Comparison of ENCODE assay signal across 8 cellular contexts in the genomic region with DNA sequence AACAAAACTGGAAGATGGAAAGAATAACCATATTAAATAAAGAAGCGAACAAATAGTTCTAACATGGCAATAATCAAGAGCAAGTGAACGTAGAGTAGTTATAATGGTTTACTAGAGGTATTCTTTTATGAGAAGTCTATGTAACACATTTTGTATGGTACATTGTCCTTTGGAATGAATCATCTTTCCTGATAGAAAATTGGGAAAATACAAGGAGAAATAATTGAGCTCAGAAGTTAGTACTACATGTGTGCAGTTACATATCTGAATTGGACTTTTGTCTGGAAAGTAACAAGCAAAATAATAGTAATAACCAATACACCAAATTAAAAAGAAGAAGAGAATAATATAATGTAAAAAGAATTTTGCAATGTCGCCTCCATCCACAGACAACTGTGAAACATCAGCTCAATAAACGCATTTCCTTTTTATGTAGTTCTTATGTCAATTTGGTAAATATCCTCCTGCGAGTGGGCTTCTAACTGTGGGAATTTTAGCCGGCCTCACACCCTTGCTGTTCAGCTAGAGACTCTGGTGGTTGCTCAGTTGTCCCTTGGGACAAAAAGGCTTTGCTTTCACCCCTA. TPM values are rescaled to one million over a fixed set of nuclear protein-coding genes. Genes with fewer than 3 reads are reported as not detected.
DNase-seq lines count a peak whose midpoint lies in the region; ATAC-seq, FAIRE-seq and TF ChIP-seq lines count a peak whose summit lies in the region.

No MANE protein-coding gene starts in this region.

- intact Hi-C loops in natural killer cell (cut with micrococcal nuclease), result loop anchor here (1.0 to 5.0 kb wide), 4 partner anchors 11 to 118 kb away; no protein-coding TSS in a partner anchor

- H3K27me3 Mint-ChIP-seq in brain, result peaks cover 27% of the 10 kb centered on the region
- no peaks in the 10 kb centered on the region for H3K27me3 Mint-ChIP-seq in natural killer cell (ENCODE audit: low read depth in 2 of 2)

- H3K36me3 Mint-ChIP-seq in brain (peaks cover 40% of the 10 kb centered on the region), natural killer cell (peaks cover 4% of the 10 kb centered on the region)

- in situ Hi-C loops in GM13977 (cut with MboI; ENCODE audit: low pct_unique_long_range_greater_than_20kb, low sequenced_read_pairs, unreplicated experiment) (no loop called here), GM13976 (cut with MboI; ENCODE audit: low sequenced_read_pairs, unreplicated experiment) (no loop called here)

- H3K4me1 Mint-ChIP-seq in brain, result peaks cover 61% of the 10 kb centered on the region
- peaks cover 19 to 22% of the 10 kb centered on the region in 2 donors for H3K4me1 Mint-ChIP-seq in natural killer cell

- H3K9me3 Mint-ChIP-seq in brain, result peaks cover 0 to 13% (median 3%) of the 10 kb centered on the region in 5 experiments
- no peaks in the 10 kb centered on the region for H3K9me3 Mint-ChIP-seq in natural killer cell

- peak overlapping the region; percentile 97 to 100 (median 100) for H3K27ac Mint-ChIP-seq in brain
- H3K27ac Mint-ChIP-seq in natural killer cell, result peak overlapping the region; percentile 96

- FAIRE-seq in GM12891 (lab: Jason Lieb, UNC) (no peak), GM12892 (lab: Jason Lieb, UNC) (no peak)

- H3K4me3 Mint-ChIP-seq in brain (peak overlapping the region; percentile 91 to 99 (median 98)), natural killer cell (peak overlapping the region; percentile 62)

- DNase-seq in AG10803 (ENCODE audit: low read depth) (no peak), natural killer cell (no peak), GM12891 (ENCODE audit: insufficient read length, low spot score) (no peak), GM13977 (ENCODE audit: low spot score) (no peak), GM13976 (ENCODE audit: low spot score) (no peak), GM12892 (ENCODE audit: insufficient read length) (no peak)
- DNase-seq in Jurkat, Clone E6-1 (ENCODE audit: low read depth, low spot score), result no peak

- TF ChIP-seq CTCF in AG10803 (conservative IDR thresholded peaks at IDR 0.05; ENCODE audit: low read length) (no peak), brain (conservative IDR thresholded peaks at IDR 0.05) (no peak), natural killer cell (IDR thresholded peaks at IDR 0.05) (no peak), GM13977 (IDR thresholded peaks at IDR 0.05; ENCODE audit: extremely low read depth, insufficient read depth, missing control alignments) (no peak), GM13976 (IDR thresholded peaks at IDR 0.05; ENCODE audit: borderline replicate concordance, control extremely low read depth, extremely low read depth, insufficient read depth, missing control alignments) (no peak)

- H3K4me3 ChIP-seq in AG10803 (ENCODE audit: low read length), result peak overlapping the region; percentile 91
- H3K4me3 ChIP-seq in Jurkat, Clone E6-1 (ENCODE audit: low read length), result peak overlapping the region; percentile 85

- ATAC-seq in natural killer cell, result no peak

- TF ChIP-seq POLR2A in GM12891 (IDR thresholded peaks at IDR 0.05; ENCODE audit: low read depth, low read length), result no peak
- TF ChIP-seq POLR2A in GM12892 (IDR thresholded peaks at IDR 0.05; ENCODE audit: low read depth, low read length), result no peak

TF ChIP-seq in GM12891, 5 proteins besides CTCF, POLR2A, EP300 and RAD21:
- no peak for TF ChIP-seq TAF1 (IDR thresholded peaks at IDR 0.05; ENCODE audit: low read depth, low read length)
- no peak for TF ChIP-seq SPI1 (IDR thresholded peaks at IDR 0.05; ENCODE audit: low read depth, low read length)
- no peak for TF ChIP-seq PAX5 (IDR thresholded peaks at IDR 0.05; ENCODE audit: insufficient read depth, low read length, severe bottlenecking)
- TF ChIP-seq POU2F2 (IDR thresholded peaks at IDR 0.05; ENCODE audit: low read depth, low read length), result no peak
- TF ChIP-seq POLR2AphosphoS5 (IDR thresholded peaks at IDR 0.05; ENCODE audit: low read depth, low read length), result no peak
TF ChIP-seq in GM12891: peak in this region for 0.

RNA-seq across cellular contexts. Expression of gene TUBA1A, which starts 0.9 kb away (rescaled TPM):
- 179 TPM for polyA plus RNA-seq in Jurkat, Clone E6-1 (2012; ENCODE audit: insufficient read depth, insufficient read length)
- 7,715 TPM for polyA plus RNA-seq in brain (ENCODE audit: insufficient read depth, low read depth, low replicate concordance)
- 100 to 1,000 TPM; 129 to 403 (median 182) TPM for total RNA-seq in natural killer cell
- polyA plus RNA-seq in GM12891 (2012; ENCODE audit: low read depth, missing spikeins), result 82.9 TPM
- polyA plus RNA-seq in GM12892 (2012; ENCODE audit: missing spikeins), result 72.0 TPM

RNA-seq across cellular contexts. Expression of gene TUBA1B, which starts 58.6 kb away (rescaled TPM):
- polyA plus RNA-seq in Jurkat, Clone E6-1 (2012; ENCODE audit: insufficient read depth, insufficient read length), result 3,315 TPM
- 3,807 TPM for polyA plus RNA-seq in brain (ENCODE audit: insufficient read depth, low read depth, low replicate concordance)
- 100 to 1,000 TPM; 147 to 185 (median 178) TPM for total RNA-seq in natural killer cell
- polyA plus RNA-seq in GM12891 (2012; ENCODE audit: low read depth, missing spikeins), result 1,284 TPM
- 1,175 TPM for polyA plus RNA-seq in GM12892 (2012; ENCODE audit: missing spikeins)
